8 cellular contexts compared by ENCODE assay signal in genomic region chr1:6603424-6603850, GRCh38. TPM values are rescaled to one million over a fixed set of nuclear protein-coding genes. Genes with fewer than 3 reads are reported as not detected.
DNase-seq lines count a peak whose midpoint lies in the region; ATAC-seq lines count a peak whose summit lies in the region.

No MANE protein-coding gene starts in this region.

- intact Hi-C loops in Right ventricle myocardium superior (cut with DNase I) (no loop called here), posterior cingulate gyrus (cut with DNase I) (loop anchor here (1.0 kb wide), 1 partner anchor 10 kb away; the partner anchor contains the start of gene PHF13)

- H3K36me3 Mint-ChIP-seq in activated naive CD4-positive, alpha-beta T cell treated with anti-CD3 and anti-CD28 coated beads, Interleukin-2, amount 10 ng/mL, durations not matched to agents 7 days and 5 days = peaks cover 9% of the 10 kb centered on the region

- H3K9me3 Mint-ChIP-seq in activated naive CD4-positive, alpha-beta T cell treated with anti-CD3 and anti-CD28 coated beads, Interleukin-2, amount 10 ng/mL, durations not matched to agents 7 days and 5 days = no peaks in the 10 kb centered on the region

- H3K27me3 Mint-ChIP-seq in activated naive CD4-positive, alpha-beta T cell treated with anti-CD3 and anti-CD28 coated beads, Interleukin-2, amount 10 ng/mL, durations not matched to agents 7 days and 5 days = peaks cover 6% of the 10 kb centered on the region

- ATAC-seq in HG02678 (IDR thresholded peaks at IDR 0.05; ENCODE audit: unreplicated experiment) = peak; percentile 14
- peak; percentile 18 for ATAC-seq in Right ventricle myocardium superior (ENCODE audit: poor library complexity)

- DNase-seq in GM04504 (ENCODE audit: low read depth) (peak; percentile 53), RKO (ENCODE audit: low spot score) (peak; percentile 87), Right ventricle myocardium superior (peak; percentile 75), posterior cingulate gyrus (peak in 8 of 10 donors; percentile 41 to 92 (median 60)), SKM-1 (lab: John Stamatoyannopoulos, UW; ENCODE audit: unreplicated experiment) (no peak), NCI-H2196 (lab: John Stamatoyannopoulos, UW; ENCODE audit: unreplicated experiment) (no peak)
- peak; percentile 66 for DNase-seq in activated naive CD4-positive, alpha-beta T cell treated with anti-CD3 and anti-CD28 coated beads, Interleukin-2, amount 10 ng/mL, durations not matched to agents 7 days and 5 days

- CTCF ChIA-PET in activated naive CD4-positive, alpha-beta T cell treated with anti-CD3 and anti-CD28 coated beads, Interleukin-2, amount 10 ng/mL, durations not matched to agents 7 days and 5 days (lab: Charles Lee) = interaction anchor here (0.6 to 1.8 kb wide), 3 partner anchors 31 to 113 kb away, joined by 3 to 6 read pairs (median 3); no protein-coding TSS in a partner anchor

- H3K4me1 Mint-ChIP-seq in activated naive CD4-positive, alpha-beta T cell treated with anti-CD3 and anti-CD28 coated beads, Interleukin-2, amount 10 ng/mL, durations not matched to agents 7 days and 5 days = peaks cover 35% of the 10 kb centered on the region

- H3K4me3 Mint-ChIP-seq in activated naive CD4-positive, alpha-beta T cell treated with anti-CD3 and anti-CD28 coated beads, Interleukin-2, amount 10 ng/mL, durations not matched to agents 7 days and 5 days = peak overlapping the region; percentile 76

- H3K27ac Mint-ChIP-seq in activated naive CD4-positive, alpha-beta T cell treated with anti-CD3 and anti-CD28 coated beads, Interleukin-2, amount 10 ng/mL, durations not matched to agents 7 days and 5 days = peak overlapping the region; percentile 99

RNA-seq across cellular contexts. Expression of gene KLHL21, which starts 0.8 kb away (rescaled TPM):
- total RNA-seq in Right ventricle myocardium superior = 111 TPM

RNA-seq across cellular contexts. Expression of gene PHF13, which starts 10.1 kb away (rescaled TPM):
- total RNA-seq in Right ventricle myocardium superior = 8.6 TPM

RNA-seq across cellular contexts. Expression of gene THAP3, which starts 21.2 kb away (rescaled TPM):
- 11.5 TPM for total RNA-seq in Right ventricle myocardium superior

RNA-seq across cellular contexts. Expression of gene ZBTB48, which starts 23.6 kb away (rescaled TPM):
- total RNA-seq in Right ventricle myocardium superior = 11.7 TPM

RNA-seq across cellular contexts. Expression of gene TAS1R1, which starts 48.3 kb away (rescaled TPM):
- total RNA-seq in Right ventricle myocardium superior = not detected

Comparison
In these comparisons a context has a peak if more than half of its experiments do, and no peak if none do; other contexts are left out.
1. DNase-seq: peak in GM04504 (single experiment), RKO (single experiment), activated naive CD4-positive, alpha-beta T cell treated with anti-CD3 and anti-CD28 coated beads, Interleukin-2, amount 10 ng/mL, durations not matched to agents 7 days and 5 days (single experiment), Right ventricle myocardium superior (single experiment) and posterior cingulate gyrus (8 of 10); none in SKM-1 (single experiment) and NCI-H2196 (single experiment).